10 cellular contexts compared by ENCODE assay signal in genomic region chr7:104986623-104987259, GRCh38. TPM values are rescaled to one million over a fixed set of nuclear protein-coding genes. Genes with fewer than 3 reads are reported as not detected.
A peak's percentile ranks its signal among the peaks of the same experiment; 100 is the strongest.
DNase-seq lines count a peak whose midpoint lies in the region; ATAC-seq and TF ChIP-seq lines count a peak whose summit lies in the region.
"Had no signal": no experiment of that assay in that cellular context is flagged by ENCODE, and none has a peak within 500 bp of the region (broad histone marks: within the 10 kb centered on the region; RNA-seq: fewer than 3 reads in every experiment).

No MANE protein-coding gene starts in this region.

- ATAC-seq in HG03571 (IDR thresholded peaks at IDR 0.05; ENCODE audit: unreplicated experiment) (no peak), HG03342 (IDR thresholded peaks at IDR 0.05; ENCODE audit: unreplicated experiment) (no peak)

- H3K79me2 ChIP-seq in DOHH2 (ENCODE audit: control insufficient read depth, low read length), result peaks cover 45% of the 10 kb centered on the region
- peaks cover 26% of the 10 kb centered on the region for H3K79me2 ChIP-seq in OCI-LY3 (ENCODE audit: low read length)

- DNase-seq in colonic mucosa, result no peak
- DNase-seq in effector CD8-positive, alpha-beta T cell (lab: John Stamatoyannopoulos, UW), result no peak
- DNase-seq: islet precursor cell, NCI-H1048, NCI-H510A treated with DMSO at 0.1 percent for 48 hours had no signal

- H3K4me3 ChIP-seq in DOHH2 (ENCODE audit: low read length) (0 out of 2 replicates have a peak overlapping the region, but pooled peaks have one; percentile 1), OCI-LY3 (ENCODE audit: low read length) (no peak overlapping the region), colonic mucosa (no peak overlapping the region), skeletal muscle tissue (ENCODE audit: low read length in 3 of 3) (no peak overlapping the region)

- TF ChIP-seq CTCF in DOHH2 (IDR thresholded peaks at IDR 0.05; ENCODE audit: low read depth, low read length, poor library complexity, severe bottlenecking) (no peak), OCI-LY3 (IDR thresholded peaks at IDR 0.05; ENCODE audit: low read depth, low read length) (no peak), colonic mucosa (IDR thresholded peaks at IDR 0.05) (no peak)

- H4K20me1 ChIP-seq in DOHH2 (ENCODE audit: control insufficient read depth, insufficient read depth, low read depth, low read length), result peaks cover 16% of the 10 kb centered on the region; the same call in 1 of the 2 replicates
- H4K20me1 ChIP-seq in OCI-LY3 (ENCODE audit: insufficient read depth, low read length), result peaks cover 25% of the 10 kb centered on the region

- H3K9me2 ChIP-seq in DOHH2 (replicated peaks; ENCODE audit: control insufficient read depth, low read length), result no peaks in the 10 kb centered on the region

- no peaks in the 10 kb centered on the region for H3K27me3 ChIP-seq in DOHH2 (ENCODE audit: control insufficient read depth, low read length)
- no peaks in the 10 kb centered on the region for H3K27me3 ChIP-seq in OCI-LY3 (ENCODE audit: low read depth, low read length)
- no peaks in the 10 kb centered on the region for H3K27me3 ChIP-seq in colonic mucosa
- no peaks in the 10 kb centered on the region for H3K27me3 ChIP-seq in skeletal muscle tissue (ENCODE audit: control insufficient read depth in 3 of 3, insufficient read depth in 3 of 3, low read length in 3 of 3)

- H2AFZ ChIP-seq in OCI-LY3 (ENCODE audit: low read depth, low read length), result no peak overlapping the region

- H3K36me3 ChIP-seq in DOHH2 (ENCODE audit: control insufficient read depth, low read length) (peaks cover 28% of the 10 kb centered on the region), OCI-LY3 (replicated peaks; ENCODE audit: low read depth, low read length) (peaks cover 5% of the 10 kb centered on the region), colonic mucosa (no peaks in the 10 kb centered on the region), skeletal muscle tissue (ENCODE audit: control insufficient read depth in 3 of 3, insufficient read depth in 3 of 3, low read length in 3 of 3) (peaks cover 4 to 7% (median 5%) of the 10 kb centered on the region in 3 donors)

- intact Hi-C loops in colonic mucosa (cut with DNase I), result no loop called here

- peak overlapping the region; percentile 96 for H3K4me2 ChIP-seq in DOHH2 (ENCODE audit: low read length)
- peak overlapping the region; percentile 0; the same call in 1 of the 2 replicates for H3K4me2 ChIP-seq in OCI-LY3 (ENCODE audit: low read length)

- H3F3A ChIP-seq in DOHH2 (ENCODE audit: control insufficient read depth, insufficient read depth), result peaks cover 68% of the 10 kb centered on the region

- no peak overlapping the region for H3K9ac ChIP-seq in OCI-LY3 (ENCODE audit: low read length)
- H3K9ac ChIP-seq in colonic mucosa (ENCODE audit: low read depth in 2 of 2, low read length in 2 of 2), result peak overlapping the region in 1 of 2 donors; percentile 29
- H3K9ac ChIP-seq in skeletal muscle tissue (ENCODE audit: low read depth in 1 of 3, low read length in 3 of 3), result no peak overlapping the region

- peaks cover 74% of the 10 kb centered on the region for H3K4me1 ChIP-seq in DOHH2 (ENCODE audit: control insufficient read depth, low read length)
- peaks cover 44% of the 10 kb centered on the region for H3K4me1 ChIP-seq in OCI-LY3 (ENCODE audit: low read length)
- H3K4me1 ChIP-seq in colonic mucosa, result peaks cover 5% of the 10 kb centered on the region
- H3K4me1 ChIP-seq in skeletal muscle tissue (ENCODE audit: control insufficient read depth in 3 of 3, insufficient read depth in 3 of 3, low read length in 3 of 3), result peaks cover 40 to 64% (median 42%) of the 10 kb centered on the region in 3 donors

- H3K27ac ChIP-seq in DOHH2 (ENCODE audit: low read depth, low read length) (peak overlapping the region; percentile 85), OCI-LY3 (ENCODE audit: low read length) (peak overlapping the region; percentile 31), colonic mucosa (peak overlapping the region; percentile 2), skeletal muscle tissue (ENCODE audit: low read depth, low read length) (peak overlapping the region; percentile 4)

- no peaks in the 10 kb centered on the region for H3K9me3 ChIP-seq in DOHH2 (ENCODE audit: control insufficient read depth, insufficient read depth, low read length)
- no peaks in the 10 kb centered on the region for H3K9me3 ChIP-seq in OCI-LY3 (ENCODE audit: insufficient read depth, low read length)
- no peaks in the 10 kb centered on the region for H3K9me3 ChIP-seq in colonic mucosa
- no peaks in the 10 kb centered on the region for H3K9me3 ChIP-seq in skeletal muscle tissue (ENCODE audit: control insufficient read depth in 3 of 3, low read length in 3 of 3)

RNA-seq across cellular contexts. Expression of gene KMT2E, which starts 27.3 kb away (rescaled TPM):
- total RNA-seq in colonic mucosa (100 to 1,000 TPM in 1 of 2 donors, 10 to 100 TPM in 1; 78.6 to 116 TPM), skeletal muscle tissue (59.0 TPM)

Comparison
In these comparisons a context has a peak if more than half of its experiments do, and no peak if none do; other contexts are left out.
1. H3K27ac ChIP-seq: peak in every context shown above with its lines; median percentile 85 in DOHH2; 31 in OCI-LY3; 4 in skeletal muscle tissue; 2 in colonic mucosa.